In the genomic region with DNA sequence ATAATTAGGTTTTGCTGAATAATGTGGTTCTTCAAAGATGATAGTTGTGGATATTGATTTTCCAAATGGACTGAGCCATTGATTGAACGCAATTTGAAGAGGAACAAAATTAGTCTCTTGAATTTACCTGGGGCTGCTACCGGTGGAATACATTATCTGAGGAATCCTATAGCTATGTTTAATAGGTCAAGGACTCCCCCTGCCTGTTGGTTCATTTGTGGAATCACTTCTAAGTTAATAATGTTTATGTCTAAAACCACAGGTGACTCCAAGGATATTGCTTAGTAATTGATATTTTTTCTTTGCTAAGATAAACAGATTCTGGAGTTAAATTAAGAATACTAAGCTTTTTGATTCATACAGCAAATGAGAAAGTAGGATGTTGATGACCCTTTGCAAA, we compare ENCODE assay signal across 1 cellular context.
TF ChIP-seq lines count a peak whose summit lies in the region.

No MANE protein-coding gene starts in this region.

TF ChIP-seq in endothelial cell of umbilical vein, 7 proteins besides CTCF, POLR2A, EP300 and RAD21 (continued from another document):
- TF ChIP-seq JUN (IDR thresholded peaks at IDR 0.05; ENCODE audit: borderline replicate concordance, insufficient read depth, insufficient read length, low read depth) (no peak), MYC (IDR thresholded peaks at IDR 0.05; ENCODE audit: low read depth, low read length) (no peak)
TF ChIP-seq in endothelial cell of umbilical vein: peak in this region for 0.
